Comparison of ENCODE assay signal across 19 cellular contexts in the genomic region with DNA sequence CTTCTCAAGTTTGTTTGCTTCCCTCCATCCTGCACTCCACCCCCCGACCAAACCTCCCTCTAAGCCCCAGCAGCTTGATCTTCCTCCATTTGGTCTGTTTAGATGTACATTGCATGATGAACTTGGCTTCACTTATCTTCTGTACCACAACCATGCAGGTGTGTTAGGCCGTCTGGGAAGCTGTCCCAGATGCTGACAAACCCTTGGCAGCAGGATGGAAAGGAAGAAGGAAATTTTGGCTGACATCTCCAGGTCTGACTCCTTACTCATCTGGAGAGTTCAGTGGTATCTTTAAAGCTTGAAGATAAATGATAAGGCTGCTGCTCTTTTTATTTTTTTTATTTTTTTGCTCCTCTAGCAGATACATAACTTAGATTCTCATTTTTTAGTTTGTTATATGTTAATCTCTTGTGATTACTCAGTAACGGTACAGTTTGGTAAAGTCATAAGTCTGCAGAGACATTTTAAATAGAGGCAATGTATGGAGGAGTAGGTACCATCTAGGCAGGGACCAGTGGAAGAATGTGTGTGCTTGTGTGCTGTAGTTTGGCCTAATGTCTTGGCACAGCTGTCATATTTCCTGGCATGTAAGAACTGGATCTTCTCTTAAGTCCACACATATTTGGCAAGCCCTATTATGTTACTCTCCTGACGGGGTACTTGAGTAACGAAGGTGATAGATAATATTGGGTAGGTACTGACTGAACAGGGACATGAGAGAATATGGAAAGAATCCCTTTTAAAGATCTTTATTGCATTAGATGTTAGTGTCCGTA.
DNase-seq lines count a peak whose midpoint lies in the region; ATAC-seq and TF ChIP-seq lines count a peak whose summit lies in the region.
"Had no signal": no experiment of that assay in that cellular context is flagged by ENCODE, and none has a peak within 500 bp of the region (broad histone marks: within the 10 kb centered on the region; RNA-seq: fewer than 3 reads in every experiment).

No MANE protein-coding gene starts in this region.

- peaks cover 4% of the 10 kb centered on the region; the same call in 1 of the 2 replicates for H3K79me2 ChIP-seq in H9 (ENCODE audit: insufficient read depth, low read length)

- no peak overlapping the region for H3K23ac ChIP-seq in H9 (ENCODE audit: insufficient read length, low read depth, low read length)

- H4K8ac ChIP-seq in H9 (replicated peaks; ENCODE audit: insufficient read length, low read depth, low read length): no peak overlapping the region

- H2BK15ac ChIP-seq in H9 (ENCODE audit: low read depth, low read length): no peak overlapping the region

- H2BK120ac ChIP-seq in H9 (ENCODE audit: low read depth, low read length, poor library complexity, severe bottlenecking): no peak overlapping the region

- peaks cover 16% of the 10 kb centered on the region for H3K36me3 ChIP-seq in SK-N-MC (ENCODE audit: insufficient read depth, low read length)
- H3K36me3 ChIP-seq: vagina had no signal

- POLR2A ChIA-PET in naive thymus-derived CD8-positive, alpha-beta T cell (lab: Charles Lee): interaction anchor here (1.1 kb wide), 1 partner anchor 9 kb away, joined by 3 read pairs; no protein-coding TSS in a partner anchor

- no peak overlapping the region for H3K4ac ChIP-seq in H9 (ENCODE audit: low read depth, low read length)

- H3K27me3 ChIP-seq in H9 (ENCODE audit: insufficient read depth, low read length): no peaks in the 10 kb centered on the region
- H3K27me3 ChIP-seq: vagina had no signal

- no peak overlapping the region for H3K27ac ChIP-seq in H9 (ENCODE audit: insufficient read length, low read depth, low read length)
- H3K27ac ChIP-seq in SK-N-MC: peak overlapping the region; percentile 28; the same call in 1 of the 2 replicates
- H3K27ac ChIP-seq: C4-2B, skin epidermis, vagina had no signal

- no peak for ATAC-seq in naive thymus-derived CD8-positive, alpha-beta T cell
- no peak for ATAC-seq in GM18520 (IDR thresholded peaks at IDR 0.05; ENCODE audit: unreplicated experiment)
- ATAC-seq: natural killer cell treated with Interleukin-12 subunit alpha and Interleukin-12 subunit beta and Interleukin-15 and Interleukin-18, amount 100 ng/mL, for 72 hours had no signal

- no peaks in the 10 kb centered on the region for H3K23me2 ChIP-seq in H9 (ENCODE audit: insufficient read length, low read depth, low read length, poor library complexity, severe bottlenecking)

- DNase-seq in NCI-H510A treated with DMSO at 0.1 percent for 48 hours (lab: John Stamatoyannopoulos, UW): peak; percentile 32
- no peak for DNase-seq in NCI-H510A (lab: John Stamatoyannopoulos, UW)
- DNase-seq in H9: no peak
- DNase-seq in SK-N-MC (ENCODE audit: low read depth, low spot score): no peak
- no peak for DNase-seq in naive thymus-derived CD8-positive, alpha-beta T cell
- no peak for DNase-seq in NCI-H1694 treated with DMSO at 0.1 percent for 48 hours (lab: John Stamatoyannopoulos, UW)
- no peak for DNase-seq in DMS 273 (lab: John Stamatoyannopoulos, UW; ENCODE audit: unreplicated experiment)
- DNase-seq: activated CD8-positive, alpha-beta memory T cell treated with anti-CD3 and anti-CD28 coated beads, Interleukin-2, amount 50 U/mL, for 48 hours; activated naive CD4-positive, alpha-beta T cell treated with Interleukin-2 at 50 U/mL for 16 hours; DMS 273 treated with DMSO at 0.1 percent for 48 hours; mesendoderm; stimulated activated CD4-positive, alpha-beta T cell treated with anti-CD3 and anti-CD28 coated beads, Interleukin-4, amount 100 ng/mL, for 1 hour; substantia nigra had no signal

- no peak overlapping the region for H3K4me3 Mint-ChIP-seq in H9
- peak overlapping the region in 7 of 10 donors; percentile 27 to 64 (median 53) for H3K4me3 Mint-ChIP-seq in naive thymus-derived CD8-positive, alpha-beta T cell
- H3K4me3 Mint-ChIP-seq: activated CD4-positive, alpha-beta T cell treated with anti-CD3 and anti-CD28 coated beads, Interleukin-2, amount 10 ng/mL, durations not matched to agents 7 days and 5 days; natural killer cell treated with Interleukin-12 subunit alpha and Interleukin-12 subunit beta and Interleukin-15 and Interleukin-18, amount 100 ng/mL, for 72 hours had no signal

- H3K14ac ChIP-seq in H9 (ENCODE audit: insufficient read depth, low read length): no peak overlapping the region

- no peak overlapping the region for H4K91ac ChIP-seq in H9 (ENCODE audit: insufficient read length, low read depth, low read length)

- H3K27me3 Mint-ChIP-seq in H9 (ENCODE audit: low read depth): no peaks in the 10 kb centered on the region
- H3K27me3 Mint-ChIP-seq in naive thymus-derived CD8-positive, alpha-beta T cell: no peaks in the 10 kb centered on the region

- no CpG with 5 or more reads among the region's 6 CpGs for WGBS in H9 (ENCODE audit: extremely low coverage, insufficient read length, low lambda C conversion rate)

- peaks cover 5 to 38% (median 30%) of the 10 kb centered on the region in 3 experiments; a peak in 6 of 7 replicates for H3K36me3 Mint-ChIP-seq in H9 (ENCODE audit: insufficient read depth in 1 of 3, low read depth in 3 of 3)
- no peaks in the 10 kb centered on the region for H3K36me3 Mint-ChIP-seq in naive thymus-derived CD8-positive, alpha-beta T cell
- H3K36me3 Mint-ChIP-seq: natural killer cell treated with Interleukin-12 subunit alpha and Interleukin-12 subunit beta and Interleukin-15 and Interleukin-18, amount 100 ng/mL, for 72 hours had no signal

- no peak for TF ChIP-seq CTCF in H9 (conservative IDR thresholded peaks at IDR 0.05)

- H3K4me2 ChIP-seq in H9 (ENCODE audit: insufficient read depth, insufficient read length, low read length): no peak overlapping the region

- peak overlapping the region in 2 of 3 experiments; percentile 7 to 35; a peak in 2 of 7 replicates for H3K27ac Mint-ChIP-seq in H9
- peak overlapping the region in 9 of 10 donors; percentile 28 to 90 (median 70) for H3K27ac Mint-ChIP-seq in naive thymus-derived CD8-positive, alpha-beta T cell
- H3K27ac Mint-ChIP-seq: natural killer cell treated with Interleukin-12 subunit alpha and Interleukin-12 subunit beta and Interleukin-15 and Interleukin-18, amount 100 ng/mL, for 72 hours had no signal

- H3K4me1 ChIP-seq in H9 (ENCODE audit: insufficient read depth, low read length): peaks cover 4% of the 10 kb centered on the region; the same call in 1 of the 2 replicates

- H3K9me3 ChIP-seq in H9 (ENCODE audit: control insufficient read depth, low read depth, low read length): no peaks in the 10 kb centered on the region
- no peaks in the 10 kb centered on the region for H3K9me3 ChIP-seq in SK-N-MC (ENCODE audit: low read depth, low read length)
- H3K9me3 ChIP-seq: vagina had no signal

- no peak overlapping the region for H3K18ac ChIP-seq in H9 (ENCODE audit: insufficient read length, low read depth, low read length)

- H3K9me3 Mint-ChIP-seq in H9: no peaks in the 10 kb centered on the region
- H3K9me3 Mint-ChIP-seq in naive thymus-derived CD8-positive, alpha-beta T cell: no peaks in the 10 kb centered on the region
- H3K9me3 Mint-ChIP-seq: activated CD4-positive, alpha-beta T cell treated with anti-CD3 and anti-CD28 coated beads, Interleukin-2, amount 10 ng/mL, durations not matched to agents 7 days and 5 days; natural killer cell treated with Interleukin-12 subunit alpha and Interleukin-12 subunit beta and Interleukin-15 and Interleukin-18, amount 100 ng/mL, for 72 hours had no signal

- H4K5ac ChIP-seq in H9 (ENCODE audit: insufficient read length, low read depth, low read length): no peak overlapping the region

- peaks cover 7% of the 10 kb centered on the region for H3K79me1 ChIP-seq in H9 (ENCODE audit: insufficient read depth, low read depth, low read length, poor library complexity, severe bottlenecking)

- H2AK5ac ChIP-seq in H9 (ENCODE audit: insufficient read length, low read length): no peak overlapping the region

- H2AFZ ChIP-seq in H9 (ENCODE audit: low read length): no peak overlapping the region

- no peak overlapping the region for H3T11ph ChIP-seq in H9 (ENCODE audit: low read length)

- no peak overlapping the region for H2BK5ac ChIP-seq in H9 (ENCODE audit: insufficient read length, low read length)

- peaks cover 2% of the 10 kb centered on the region for H4K20me1 ChIP-seq in H9 (ENCODE audit: control insufficient read depth, insufficient read depth, insufficient read length)

- H3K4me3 ChIP-seq in SK-N-MC: no peak overlapping the region
- H3K4me3 ChIP-seq: skin epidermis, vagina had no signal

- no peak overlapping the region for H3K56ac ChIP-seq in H9 (ENCODE audit: insufficient read length, low read depth, low read length)

- no peak overlapping the region for H2BK20ac ChIP-seq in H9 (ENCODE audit: low read depth, low read length, poor library complexity, severe bottlenecking)

- peaks cover 42 to 47% of the 10 kb centered on the region in 2 experiments for H3K4me1 Mint-ChIP-seq in H9
- peaks cover 25 to 68% (median 50%) of the 10 kb centered on the region in 4 donors for H3K4me1 Mint-ChIP-seq in naive thymus-derived CD8-positive, alpha-beta T cell

- H3K9ac ChIP-seq in H9 (ENCODE audit: extremely low read depth, insufficient read length, low read length) (no peak overlapping the region), SK-N-MC (ENCODE audit: insufficient read length) (no peak overlapping the region)

- H2BK12ac ChIP-seq in H9 (ENCODE audit: insufficient read length, low read depth, low read length): no peak overlapping the region

Comparison
In these comparisons a context has a peak if more than half of its experiments do, and no peak if none do; other contexts are left out.
1. H3K4me3 Mint-ChIP-seq: peak in naive thymus-derived CD8-positive, alpha-beta T cell (7 of 10); none in H9 (0 of 2).